Comparison of ENCODE assay signal across 15 cellular contexts in the genomic region with DNA sequence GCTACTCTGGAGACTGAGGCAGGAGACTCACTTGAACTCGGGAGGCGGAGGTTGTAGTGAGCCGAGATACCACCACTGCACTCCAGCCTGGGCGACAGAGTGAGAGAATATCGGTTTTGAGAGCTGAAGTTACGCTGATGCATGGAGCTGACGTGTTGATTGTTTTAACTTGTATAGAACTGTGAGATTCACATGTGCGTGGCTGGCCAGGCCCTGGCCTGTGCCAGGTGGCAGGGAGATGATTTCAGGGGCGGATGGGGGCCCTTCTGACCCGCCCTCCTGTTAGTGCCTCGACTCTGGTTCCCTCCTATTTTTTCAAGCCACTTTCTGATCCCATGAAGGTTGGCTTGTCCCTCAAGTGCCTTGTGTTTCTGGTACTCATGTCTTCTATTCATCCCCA. TPM values are rescaled to one million over a fixed set of nuclear protein-coding genes. Genes with fewer than 3 reads are reported as not detected.
"Had no signal": no experiment of that assay in that cellular context is flagged by ENCODE, and none has a peak within 500 bp of the region (broad histone marks: within the 10 kb centered on the region; RNA-seq: fewer than 3 reads in every experiment).

No MANE protein-coding gene starts in this region.

- H3K9ac ChIP-seq: parathyroid adenoma had no signal

- H3K9me3 ChIP-seq: mucosa of descending colon had no signal

- H3K4me3 Mint-ChIP-seq: activated CD4-positive, alpha-beta T cell treated with anti-CD3 and anti-CD28 coated beads for 36 hours; activated CD8-positive, alpha-beta T cell treated with anti-CD3 and anti-CD28 coated beads for 36 hours; activated naive CD8-positive, alpha-beta T cell treated with anti-CD3 and anti-CD28 coated beads, Interleukin-2, amount 10 ng/mL, durations not matched to agents 7 days and 5 days; activated T-cell treated with anti-CD3 and anti-CD28 coated beads, Interleukin-2, amount 50 U/mL, for 72 hours; stimulated activated memory B cell treated with anti-CD40 and anti-IgM and Interleukin-4, amounts not matched to agents 10 μg/mL and 1 μg/mL and 100 μg/mL, for 72 hours had no signal

- H3K27ac ChIP-seq: parathyroid adenoma, WERI-Rb-1 had no signal

- H3K4me1 Mint-ChIP-seq: activated CD4-positive, alpha-beta T cell treated with anti-CD3 and anti-CD28 coated beads for 36 hours; stimulated activated memory B cell treated with anti-CD40 and anti-IgM and Interleukin-4, amounts not matched to agents 10 μg/mL and 1 μg/mL and 100 μg/mL, for 72 hours had no signal

- H3K9me3 Mint-ChIP-seq: activated CD8-positive, alpha-beta T cell treated with anti-CD3 and anti-CD28 coated beads for 36 hours; activated naive CD8-positive, alpha-beta T cell treated with anti-CD3 and anti-CD28 coated beads, Interleukin-2, amount 10 ng/mL, durations not matched to agents 7 days and 5 days; activated T-cell treated with anti-CD3 and anti-CD28 coated beads, Interleukin-2, amount 50 U/mL, for 72 hours; stimulated activated memory B cell treated with anti-CD40 and anti-IgM and Interleukin-4, amounts not matched to agents 10 μg/mL and 1 μg/mL and 100 μg/mL, for 72 hours had no signal

- H3K4me3 ChIP-seq: mucosa of descending colon had no signal

- H3K4me1 ChIP-seq: parathyroid adenoma had no signal

- H3K27ac Mint-ChIP-seq: activated CD4-positive, alpha-beta T cell treated with anti-CD3 and anti-CD28 coated beads for 36 hours; activated CD8-positive, alpha-beta T cell treated with anti-CD3 and anti-CD28 coated beads for 36 hours; activated naive CD8-positive, alpha-beta T cell treated with anti-CD3 and anti-CD28 coated beads, Interleukin-2, amount 10 ng/mL, durations not matched to agents 7 days and 5 days; activated T-cell treated with anti-CD3 and anti-CD28 coated beads, Interleukin-2, amount 50 U/mL, for 72 hours; stimulated activated memory B cell treated with anti-CD40 and anti-IgM and Interleukin-4, amounts not matched to agents 10 μg/mL and 1 μg/mL and 100 μg/mL, for 72 hours had no signal

- H2AFZ ChIP-seq: parathyroid adenoma had no signal

- H3K36me3 Mint-ChIP-seq: activated naive CD8-positive, alpha-beta T cell treated with anti-CD3 and anti-CD28 coated beads, Interleukin-2, amount 10 ng/mL, durations not matched to agents 7 days and 5 days; stimulated activated memory B cell treated with anti-CD40 and anti-IgM and Interleukin-4, amounts not matched to agents 10 μg/mL and 1 μg/mL and 100 μg/mL, for 72 hours had no signal

- ATAC-seq: activated CD4-positive, alpha-beta T cell treated with anti-CD3 and anti-CD28 coated beads for 36 hours; activated CD8-positive, alpha-beta T cell treated with anti-CD3 and anti-CD28 coated beads for 36 hours; activated T-cell treated with anti-CD3 and anti-CD28 coated beads, Interleukin-2, amount 50 U/mL, for 72 hours; stimulated activated memory B cell treated with anti-CD40 and anti-IgM and Interleukin-4, amounts not matched to agents 10 μg/mL and 1 μg/mL and 100 μg/mL, for 72 hours had no signal

- H3K79me2 ChIP-seq: parathyroid adenoma had no signal

- H3K36me3 ChIP-seq: WERI-Rb-1 had no signal

- DNase-seq: activated CD4-positive, alpha-beta T cell treated with anti-CD3 and anti-CD28 coated beads for 36 hours; activated CD8-positive, alpha-beta memory T cell treated with anti-CD3 and anti-CD28 coated beads, Interleukin-2, amount 50 U/mL, for 4 hours; activated CD8-positive, alpha-beta T cell treated with anti-CD3 and anti-CD28 coated beads for 36 hours; activated gamma-delta T cell treated with Interleukin-2 at 50 U/mL for 16 hours; activated naive CD8-positive, alpha-beta T cell treated with anti-CD3 and anti-CD28 coated beads, Interleukin-2, amount 10 ng/mL, durations not matched to agents 7 days and 5 days; activated T-cell treated with anti-CD3 and anti-CD28 coated beads, Interleukin-2, amount 50 U/mL, for 72 hours; cerebellar nuclear complex; dermis blood vessel endothelial cell; mucosa of descending colon; stimulated activated CD4-positive, alpha-beta T cell treated with anti-CD3 and anti-CD28 coated beads, Interleukin-1b, Interleukin-23, amount 100 ng/mL, for 48 hours; T1000; WERI-Rb-1 had no signal

RNA-seq across cellular contexts. Expression of a gene that starts 25.7 kb away (rescaled TPM):
- total RNA-seq: activated CD4-positive, alpha-beta T cell treated with anti-CD3 and anti-CD28 coated beads for 36 hours; activated CD8-positive, alpha-beta T cell treated with anti-CD3 and anti-CD28 coated beads for 36 hours had no signal
- polyA plus RNA-seq: neural cell had no signal
